ENCODE assay signal across 15 cellular contexts in the genomic region with DNA sequence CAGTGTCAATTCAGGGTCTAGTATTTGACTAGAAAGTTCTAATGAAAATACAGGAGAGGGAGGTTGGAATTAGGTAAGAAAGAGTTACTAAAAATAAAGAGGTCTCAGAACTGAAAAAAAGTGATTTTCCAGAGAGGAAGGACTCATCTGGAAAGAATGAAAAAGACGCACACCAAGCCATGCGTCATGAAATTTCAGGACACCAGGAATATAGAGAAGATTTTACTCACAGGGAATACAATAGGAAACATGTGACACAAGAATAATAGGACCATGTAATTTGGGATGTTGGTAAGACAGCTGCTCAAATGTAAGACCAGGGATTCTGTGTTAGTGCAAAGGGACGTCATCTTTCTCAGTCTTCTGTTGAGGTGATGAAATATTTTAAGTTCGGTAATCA.
A peak's percentile ranks its signal among the peaks of the same experiment; 100 is the strongest.
DNase-seq lines count a peak whose midpoint lies in the region; ATAC-seq and TF ChIP-seq lines count a peak whose summit lies in the region.
"Had no signal": no experiment of that assay in that cellular context is flagged by ENCODE, and none has a peak within 500 bp of the region (broad histone marks: within the 10 kb centered on the region; RNA-seq: fewer than 3 reads in every experiment).

No MANE protein-coding gene starts in this region.

- no peaks in the 10 kb centered on the region for H3K27me3 Mint-ChIP-seq in CD8-positive, alpha-beta memory T cell

- intact Hi-C loops in dorsolateral prefrontal cortex (cut with DNase I) = no loop called here

- H3K4me3 Mint-ChIP-seq in CD8-positive, alpha-beta memory T cell = no peak overlapping the region

- CTCF ChIA-PET in CD8-positive, alpha-beta memory T cell (lab: Charles Lee) = no interaction called here

- no peaks in the 10 kb centered on the region for H3K4me1 ChIP-seq in CD8-positive, alpha-beta memory T cell (ENCODE audit: insufficient read depth, low read length)
- H3K4me1 ChIP-seq: A549, adrenal gland had no signal

- no peaks in the 10 kb centered on the region for H3K9me3 ChIP-seq in CD8-positive, alpha-beta memory T cell (ENCODE audit: low read length)
- H3K9me3 ChIP-seq: A549, adrenal gland had no signal

- peak overlapping the region in 1 of 8 donors; percentile 38 for H3K27ac Mint-ChIP-seq in CD8-positive, alpha-beta memory T cell

- peak; percentile 33 for DNase-seq in ACHN
- DNase-seq in HS-27A (ENCODE audit: low read depth) = peak; percentile 68
- DNase-seq in cardiac fibroblast (ENCODE audit: low read depth in 2 of 2) = peak; percentile 80 to 97
- DNase-seq in iris pigment epithelial cell (ENCODE audit: low read depth) = peak; percentile 77
- no peak for DNase-seq in CD8-positive, alpha-beta memory T cell
- DNase-seq in dorsolateral prefrontal cortex = no peak
- DNase-seq in NCI-H510A treated with DMSO at 0.1 percent for 48 hours (lab: John Stamatoyannopoulos, UW) = no peak
- DNase-seq: adrenal gland; NCI-H1105 treated with DMSO at 0.1 percent for 48 hours; NCI-H446; nucleus accumbens; OCI-M1; stimulated activated CD4-positive, alpha-beta T cell treated with anti-CD3 and anti-CD28 coated beads, Interleukin-12 subunit alpha, Interleukin-12 subunit beta, amount 100 ng/mL, for 4 hours had no signal

- H3K27ac ChIP-seq in CD8-positive, alpha-beta memory T cell (ENCODE audit: low read depth, low read length) = no peak overlapping the region
- H3K27ac ChIP-seq in dorsolateral prefrontal cortex = no peak overlapping the region
- H3K27ac ChIP-seq: A549, adrenal gland had no signal

- peaks cover 0 to 5% (median 1%) of the 10 kb centered on the region in 3 donors for H3K4me1 Mint-ChIP-seq in CD8-positive, alpha-beta memory T cell

- in situ Hi-C loops in ACHN (cut with HindIII; ENCODE audit: low pct_ligation_motif_present, low pct_unique_long_range_greater_than_20kb, low sequenced_read_pairs) = no loop called here

- H3K4me3 ChIP-seq in cardiac fibroblast (replicated peaks in 1 of 2; ENCODE audit: low read depth in 2 of 2, low read length in 2 of 2) = no peak overlapping the region
- H3K4me3 ChIP-seq in CD8-positive, alpha-beta memory T cell (ENCODE audit: low read length) = no peak overlapping the region
- no peak overlapping the region for H3K4me3 ChIP-seq in dorsolateral prefrontal cortex
- H3K4me3 ChIP-seq: A549, adrenal gland had no signal

- H3K36me3 Mint-ChIP-seq in CD8-positive, alpha-beta memory T cell = peaks cover 17 to 26% (median 21%) of the 10 kb centered on the region in 3 donors

- H3K9me3 Mint-ChIP-seq in CD8-positive, alpha-beta memory T cell = peaks cover 0 to 3% (median 0%) of the 10 kb centered on the region in 5 donors

- no peak for TF ChIP-seq CTCF in cardiac fibroblast (IDR thresholded peaks at IDR 0.05; ENCODE audit: low read depth, low read length)
- TF ChIP-seq CTCF in dorsolateral prefrontal cortex (IDR thresholded peaks at IDR 0.05 in 54 of 56, conservative IDR thresholded peaks at IDR 0.05 in 2 of 56; ENCODE audit: low read depth in 1 of 56, partially characterized antibody in 56 of 56) = no peak

- POLR2A ChIA-PET in CD8-positive, alpha-beta memory T cell (lab: Charles Lee) = no interaction called here

- no peaks in the 10 kb centered on the region for H3K27me3 ChIP-seq in CD8-positive, alpha-beta memory T cell (ENCODE audit: insufficient read depth, low read length, poor library complexity, severe bottlenecking)
- H3K27me3 ChIP-seq in dorsolateral prefrontal cortex = no peaks in the 10 kb centered on the region
- H3K27me3 ChIP-seq: adrenal gland had no signal

- no peaks in the 10 kb centered on the region for H3K36me3 ChIP-seq in CD8-positive, alpha-beta memory T cell (ENCODE audit: insufficient read depth, low read length)
- H3K36me3 ChIP-seq: adrenal gland had no signal

- ATAC-seq in HG02938 (IDR thresholded peaks at IDR 0.05; ENCODE audit: unreplicated experiment) = no peak
- ATAC-seq: A549 had no signal

Comparison
In these comparisons a context has a peak if more than half of its experiments do, and no peak if none do; other contexts are left out.
1. DNase-seq: peak in ACHN (single experiment), HS-27A (single experiment), cardiac fibroblast (2 of 2) and iris pigment epithelial cell (single experiment); none in CD8-positive, alpha-beta memory T cell (0 of 5), dorsolateral prefrontal cortex (0 of 10) and NCI-H510A treated with DMSO at 0.1 percent for 48 hours (single experiment).